Comparison of ENCODE assay signal across 3 cellular contexts in genomic region chr2:46241344-46241743, GRCh38.
TF ChIP-seq lines count a peak whose summit lies in the region.

No MANE protein-coding gene starts in this region.

TF ChIP-seq in SK-N-SH treated with all-trans-retinoic acid at 6 μM for 48 hours, 23 proteins besides CTCF, POLR2A, EP300 and RAD21:
- TF ChIP-seq BACH2 (CRISPR knock-in tag; IDR thresholded peaks at IDR 0.05; ENCODE audit: borderline replicate concordance) (no peak), TCF4 (CRISPR knock-in tag; IDR thresholded peaks at IDR 0.05; ENCODE audit: borderline replicate concordance) (no peak), ZC3H10 (CRISPR knock-in tag; IDR thresholded peaks at IDR 0.05) (no peak), TOX (CRISPR knock-in tag; IDR thresholded peaks at IDR 0.05; ENCODE audit: borderline replicate concordance) (no peak), PATZ1 (CRISPR knock-in tag; IDR thresholded peaks at IDR 0.05; ENCODE audit: borderline replicate concordance) (no peak), GLIS3 (CRISPR knock-in tag; IDR thresholded peaks at IDR 0.05) (no peak), SNAI2 (CRISPR knock-in tag; IDR thresholded peaks at IDR 0.05) (no peak), ZNF565 (CRISPR knock-in tag; conservative IDR thresholded peaks at IDR 0.05; ENCODE audit: low read depth) (no peak), ZFP30 (CRISPR knock-in tag; IDR thresholded peaks at IDR 0.05) (no peak), RARB (CRISPR knock-in tag; IDR thresholded peaks at IDR 0.05) (no peak), ZFP3 (CRISPR knock-in tag; IDR thresholded peaks at IDR 0.05) (no peak), ISL1 (CRISPR knock-in tag; IDR thresholded peaks at IDR 0.05) (no peak), CSRNP3 (CRISPR knock-in tag; IDR thresholded peaks at IDR 0.05) (no peak), PPARA (CRISPR knock-in tag; IDR thresholded peaks at IDR 0.05; ENCODE audit: borderline replicate concordance) (no peak)

TF ChIP-seq in SK-N-SH, 30 proteins besides CTCF, POLR2A, EP300 and RAD21:
- TF ChIP-seq RCOR1 (IDR thresholded peaks at IDR 0.05; ENCODE audit: low read length), result no peak
- no peak for TF ChIP-seq NRF1 (IDR thresholded peaks at IDR 0.05; ENCODE audit: low read depth, low read length)
- TF ChIP-seq TEAD4 (IDR thresholded peaks at IDR 0.05; ENCODE audit: borderline replicate concordance, insufficient read depth), result no peak
- no peak for TF ChIP-seq ELF1 (IDR thresholded peaks at IDR 0.05)
- TF ChIP-seq SMC3 (IDR thresholded peaks at IDR 0.05; ENCODE audit: low read depth, low read length), result no peak
- TF ChIP-seq, protein P1, sequence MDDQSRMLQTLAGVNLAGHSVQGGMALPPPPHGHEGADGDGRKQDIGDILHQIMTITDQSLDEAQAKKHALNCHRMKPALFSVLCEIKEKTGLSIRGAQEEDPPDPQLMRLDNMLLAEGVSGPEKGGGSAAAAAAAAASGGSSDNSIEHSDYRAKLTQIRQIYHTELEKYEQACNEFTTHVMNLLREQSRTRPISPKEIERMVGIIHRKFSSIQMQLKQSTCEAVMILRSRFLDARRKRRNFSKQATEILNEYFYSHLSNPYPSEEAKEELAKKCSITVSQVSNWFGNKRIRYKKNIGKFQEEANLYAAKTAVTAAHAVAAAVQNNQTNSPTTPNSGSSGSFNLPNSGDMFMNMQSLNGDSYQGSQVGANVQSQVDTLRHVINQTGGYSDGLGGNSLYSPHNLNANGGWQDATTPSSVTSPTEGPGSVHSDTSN (IDR thresholded peaks at IDR 0.05), result no peak
- TF ChIP-seq, protein P2, sequence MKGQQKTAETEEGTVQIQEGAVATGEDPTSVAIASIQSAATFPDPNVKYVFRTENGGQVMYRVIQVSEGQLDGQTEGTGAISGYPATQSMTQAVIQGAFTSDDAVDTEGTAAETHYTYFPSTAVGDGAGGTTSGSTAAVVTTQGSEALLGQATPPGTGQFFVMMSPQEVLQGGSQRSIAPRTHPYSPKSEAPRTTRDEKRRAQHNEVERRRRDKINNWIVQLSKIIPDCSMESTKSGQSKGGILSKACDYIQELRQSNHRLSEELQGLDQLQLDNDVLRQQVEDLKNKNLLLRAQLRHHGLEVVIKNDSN (IDR thresholded peaks at IDR 0.05; ENCODE audit: borderline replicate concordance, low read depth), result no peak
- no peak for TF ChIP-seq USF2 (IDR thresholded peaks at IDR 0.05; ENCODE audit: borderline replicate concordance, low read depth, low read length)
- no peak for TF ChIP-seq JUND (IDR thresholded peaks at IDR 0.05)
- TF ChIP-seq FOXM1 (IDR thresholded peaks at IDR 0.05; ENCODE audit: low read depth), result no peak
- no peak for TF ChIP-seq POLR2AphosphoS5 (IDR thresholded peaks at IDR 0.05; ENCODE audit: low read depth, low read length)
- TF ChIP-seq TAF1 (IDR thresholded peaks at IDR 0.05; ENCODE audit: borderline replicate concordance, low read depth, low read length), result no peak
- TF ChIP-seq MEF2A (IDR thresholded peaks at IDR 0.05; ENCODE audit: borderline replicate concordance, low read depth), result no peak
- no peak for TF ChIP-seq YY1 (IDR thresholded peaks at IDR 0.05; ENCODE audit: low read depth)
- TF ChIP-seq FOSL2 (IDR thresholded peaks at IDR 0.05; ENCODE audit: borderline replicate concordance, low read depth), result no peak

TF ChIP-seq in K562, 482 proteins besides CTCF, POLR2A, EP300 and RAD21:
- TF ChIP-seq MEIS2 (IDR thresholded peaks at IDR 0.05; ENCODE audit: partially characterized antibody), result peak; percentile 15
- peak; percentile 17; the same call in 1 of the 2 replicates for TF ChIP-seq JUND (IDR thresholded peaks at IDR 0.05; ENCODE audit: borderline replicate concordance, low read depth, low read length)
- peak; percentile 62; the same call in 2 of the 3 replicates for TF ChIP-seq JUND (tag; IDR thresholded peaks at IDR 0.05; ENCODE audit: borderline replicate concordance, low read depth, low read length)
- TF ChIP-seq ELF2 (CRISPR knock-in tag; IDR thresholded peaks at IDR 0.05), result no peak
- TF ChIP-seq ATF3 (IDR thresholded peaks at IDR 0.05), result peak; percentile 51; the same call in 1 of the 2 replicates
- no peak for TF ChIP-seq ATF3 (CRISPR knock-in tag; conservative IDR thresholded peaks at IDR 0.05)
- peak; percentile 45; the same call in 1 of the 2 replicates for TF ChIP-seq ATF7 (IDR thresholded peaks at IDR 0.05)
- TF ChIP-seq, protein P3, sequence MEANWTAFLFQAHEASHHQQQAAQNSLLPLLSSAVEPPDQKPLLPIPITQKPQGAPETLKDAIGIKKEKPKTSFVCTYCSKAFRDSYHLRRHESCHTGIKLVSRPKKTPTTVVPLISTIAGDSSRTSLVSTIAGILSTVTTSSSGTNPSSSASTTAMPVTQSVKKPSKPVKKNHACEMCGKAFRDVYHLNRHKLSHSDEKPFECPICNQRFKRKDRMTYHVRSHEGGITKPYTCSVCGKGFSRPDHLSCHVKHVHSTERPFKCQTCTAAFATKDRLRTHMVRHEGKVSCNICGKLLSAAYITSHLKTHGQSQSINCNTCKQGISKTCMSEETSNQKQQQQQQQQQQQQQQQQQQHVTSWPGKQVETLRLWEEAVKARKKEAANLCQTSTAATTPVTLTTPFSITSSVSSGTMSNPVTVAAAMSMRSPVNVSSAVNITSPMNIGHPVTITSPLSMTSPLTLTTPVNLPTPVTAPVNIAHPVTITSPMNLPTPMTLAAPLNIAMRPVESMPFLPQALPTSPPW (CRISPR knock-in tag; IDR thresholded peaks at IDR 0.05), result no peak
- TF ChIP-seq TARDBP (IDR thresholded peaks at IDR 0.05), result no peak
- no peak for TF ChIP-seq ZNF830 (CRISPR knock-in tag; IDR thresholded peaks at IDR 0.05)
- TF ChIP-seq CBFA2T3 (IDR thresholded peaks at IDR 0.05), result no peak
- no peak for TF ChIP-seq ZNF146 (CRISPR knock-in tag; IDR thresholded peaks at IDR 0.05; ENCODE audit: unreplicated experiment)
- no peak for TF ChIP-seq ZNF184 (CRISPR knock-in tag; IDR thresholded peaks at IDR 0.05)
- TF ChIP-seq ZBTB1 (CRISPR knock-in tag; IDR thresholded peaks at IDR 0.05; ENCODE audit: borderline replicate concordance, low read depth), result no peak
